Comparison of ENCODE assay signal across 8 cellular contexts in genomic region chr3:48439820-48440589, GRCh38. TPM values are rescaled to one million over a fixed set of nuclear protein-coding genes. Genes with fewer than 3 reads are reported as not detected.
DNase-seq lines count a peak whose midpoint lies in the region; ATAC-seq and TF ChIP-seq lines count a peak whose summit lies in the region.

Gene CCDC51, minus strand, starts transcription at chr3:48440119. Its CDS starts 4,991 bp downstream, at chr3:48435128.
Gene TMA7, plus strand, starts transcription at chr3:48440257. Its CDS starts 40 bp downstream, at chr3:48440297.

- DNase-seq in EH (ENCODE audit: low read depth) (peak; percentile 97), GOT3 (lab: John Stamatoyannopoulos, UW) (peak; percentile 81), LNCaP clone FGC (ENCODE audit: low read depth) (peak; percentile 96), RWPE1 (ENCODE audit: low spot score) (peak; percentile 97), fibroblast of gingiva (ENCODE audit: low read depth) (peak; percentile 92), naive B cell (peak; percentile 99)

- no peaks in the 10 kb centered on the region for H3K27me3 Mint-ChIP-seq in activated T-helper 17 cell treated with anti-CD3 and anti-CD28 coated beads, Interleukin-2, amount 50 U/mL, for 72 hours
- H3K27me3 Mint-ChIP-seq in naive B cell = no peaks in the 10 kb centered on the region
- no peaks in the 10 kb centered on the region for H3K27me3 Mint-ChIP-seq in stimulated activated memory B cell treated with anti-CD40 and anti-IgM and Interleukin-4, amounts not matched to agents 10 μg/mL and 1 μg/mL and 100 μg/mL, for 72 hours

- POLR2A ChIA-PET in RWPE1 (lab: Yijun Ruan, JAX; ENCODE audit: low non-redundant PET) = interaction anchor here (0.6 kb wide), 2 partner anchors 61 to 102 kb away, joined by 3 to 4 read pairs; no protein-coding TSS in a partner anchor

- peak; percentile 98 for ATAC-seq in activated T-helper 17 cell treated with anti-CD3 and anti-CD28 coated beads, Interleukin-2, amount 50 U/mL, for 72 hours (replicated peaks)
- ATAC-seq in naive B cell (ENCODE audit: low read depth in 2 of 2) = peak; percentile 92
- ATAC-seq in stimulated activated memory B cell treated with anti-CD40 and anti-IgM and Interleukin-4, amounts not matched to agents 10 μg/mL and 1 μg/mL and 100 μg/mL, for 72 hours = peak; percentile 100

- CTCF ChIA-PET in RWPE1 (lab: Yijun Ruan, JAX) = interaction anchor here (0.6 to 1.1 kb wide), 3 partner anchors 38 to 176 kb away, joined by 3 to 5 read pairs (median 3); no protein-coding TSS in a partner anchor

- TF ChIP-seq CTCF in LNCaP clone FGC (IDR thresholded peaks at IDR 0.05; ENCODE audit: control insufficient read depth, extremely low read depth, insufficient read depth) (no peak), RWPE1 (conservative IDR thresholded peaks at IDR 0.05; ENCODE audit: low read depth) (no peak)

- H3K4me3 Mint-ChIP-seq in activated T-helper 17 cell treated with anti-CD3 and anti-CD28 coated beads, Interleukin-2, amount 50 U/mL, for 72 hours = peak within 1 kb of the TSS; percentile 93
- peak within 1 kb of the TSS; percentile 89 to 100 (median 96) for H3K4me3 Mint-ChIP-seq in naive B cell
- H3K4me3 Mint-ChIP-seq in stimulated activated memory B cell treated with anti-CD40 and anti-IgM and Interleukin-4, amounts not matched to agents 10 μg/mL and 1 μg/mL and 100 μg/mL, for 72 hours = peak within 1 kb of the TSS; percentile 97

- H3K36me3 Mint-ChIP-seq in activated T-helper 17 cell treated with anti-CD3 and anti-CD28 coated beads, Interleukin-2, amount 50 U/mL, for 72 hours (ENCODE audit: low read depth) = peaks cover 53% of the 10 kb centered on the region
- no peaks in the 10 kb centered on the region for H3K36me3 Mint-ChIP-seq in naive B cell
- H3K36me3 Mint-ChIP-seq in stimulated activated memory B cell treated with anti-CD40 and anti-IgM and Interleukin-4, amounts not matched to agents 10 μg/mL and 1 μg/mL and 100 μg/mL, for 72 hours = peaks cover 5% of the 10 kb centered on the region

- no peaks in the 10 kb centered on the region for H3K9me3 Mint-ChIP-seq in activated T-helper 17 cell treated with anti-CD3 and anti-CD28 coated beads, Interleukin-2, amount 50 U/mL, for 72 hours
- H3K9me3 Mint-ChIP-seq in naive B cell = no peaks in the 10 kb centered on the region
- H3K9me3 Mint-ChIP-seq in stimulated activated memory B cell treated with anti-CD40 and anti-IgM and Interleukin-4, amounts not matched to agents 10 μg/mL and 1 μg/mL and 100 μg/mL, for 72 hours = no peaks in the 10 kb centered on the region

- H3K27ac Mint-ChIP-seq in activated T-helper 17 cell treated with anti-CD3 and anti-CD28 coated beads, Interleukin-2, amount 50 U/mL, for 72 hours = peak within 1 kb of the TSS; percentile 91
- peak within 1 kb of the TSS in 5 of 6 donors; percentile 91 to 100 (median 99) for H3K27ac Mint-ChIP-seq in naive B cell
- peak within 1 kb of the TSS; percentile 83 for H3K27ac Mint-ChIP-seq in stimulated activated memory B cell treated with anti-CD40 and anti-IgM and Interleukin-4, amounts not matched to agents 10 μg/mL and 1 μg/mL and 100 μg/mL, for 72 hours

- H3K4me1 Mint-ChIP-seq in activated T-helper 17 cell treated with anti-CD3 and anti-CD28 coated beads, Interleukin-2, amount 50 U/mL, for 72 hours = peaks cover 16% of the 10 kb centered on the region
- peaks cover 30 to 47% (median 41%) of the 10 kb centered on the region in 3 donors for H3K4me1 Mint-ChIP-seq in naive B cell
- peaks cover 12% of the 10 kb centered on the region for H3K4me1 Mint-ChIP-seq in stimulated activated memory B cell treated with anti-CD40 and anti-IgM and Interleukin-4, amounts not matched to agents 10 μg/mL and 1 μg/mL and 100 μg/mL, for 72 hours

- H3K4me3 ChIP-seq in LNCaP clone FGC (ENCODE audit: low read depth, low read length) = peak within 1 kb of the TSS; percentile 96

- peak within 1 kb of the TSS; percentile 86 for H3K27ac ChIP-seq in RWPE1

RNA-seq across cellular contexts. Expression of gene CCDC51, which starts in this region (rescaled TPM):
- 10 to 100 TPM; 15.5 to 28.4 TPM for total RNA-seq in activated T-helper 17 cell treated with anti-CD3 and anti-CD28 coated beads, Interleukin-2, amount 50 U/mL, for 72 hours
- polyA plus RNA-seq in naive B cell (ENCODE audit: low read depth in 6 of 6) = 10 to 100 TPM in 3 of 6 donors, 1 to 10 TPM in 3; 4.1 to 14.8 (median 9.5) TPM

RNA-seq across cellular contexts. Expression of gene TMA7, which starts in this region (rescaled TPM):
- total RNA-seq in activated T-helper 17 cell treated with anti-CD3 and anti-CD28 coated beads, Interleukin-2, amount 50 U/mL, for 72 hours = 100 to 1,000 TPM; 181 to 328 TPM
- polyA plus RNA-seq in naive B cell (ENCODE audit: low read depth in 6 of 6) = 100 to 1,000 TPM; 433 to 593 (median 531) TPM

Comparison
In these comparisons a context has a peak if more than half of its experiments do, and no peak if none do; other contexts are left out.
1. Peak in every context shown above with its lines: DNase-seq, ATAC-seq, H3K4me3 ChIP-seq and H3K27ac ChIP-seq.